In genomic region chr7:1738956-1739355, GRCh38 we compare ENCODE assay signal across 14 cellular contexts.
"Had no signal": no experiment of that assay in that cellular context is flagged by ENCODE, and none has a peak within 500 bp of the region (broad histone marks: within the 10 kb centered on the region; RNA-seq: fewer than 3 reads in every experiment).

No MANE protein-coding gene starts in this region.

- DNase-seq: activated CD4-positive, alpha-beta T cell treated with anti-CD3 and anti-CD28 coated beads, Interleukin-2, amount 10 ng/mL, durations not matched to agents 7 days and 5 days; activated CD4-positive, CD25-positive, alpha-beta regulatory T cell treated with anti-CD3 and anti-CD28 coated beads, Interleukin-2, amount 50 U/mL, for 72 hours; activated naive CD8-positive, alpha-beta T cell treated with anti-CD3 and anti-CD28 coated beads, Interleukin-2, amount 50 U/mL, for 24 hours; activated T-cell treated with anti-CD3 and anti-CD28 coated beads, Interleukin-2, amount 50 U/mL, for 1 hour; foreskin keratinocyte; nephron progenitor cell; occipital lobe; spleen; stimulated activated CD4-positive, alpha-beta T cell treated with anti-CD3 and anti-CD28 coated beads, Interleukin-4, amount 100 ng/mL, for 24 hours; stimulated activated naive CD8-positive, alpha-beta T cell treated with anti-CD3 and anti-CD28 coated beads, Interleukin-15, Interleukin-2, amounts not matched to agents 100 U/mL and 50 U/mL, for 24 hours; thyroid gland; upper lobe of right lung; WERI-Rb-1 had no signal

- H3K27ac Mint-ChIP-seq: activated naive CD8-positive, alpha-beta T cell treated with anti-CD3 and anti-CD28 coated beads, Interleukin-2, amount 50 U/mL, for 24 hours; memory B cell had no signal

- H3K9me3 Mint-ChIP-seq: activated CD4-positive, alpha-beta T cell treated with anti-CD3 and anti-CD28 coated beads, Interleukin-2, amount 10 ng/mL, durations not matched to agents 7 days and 5 days; activated naive CD8-positive, alpha-beta T cell treated with anti-CD3 and anti-CD28 coated beads, Interleukin-2, amount 50 U/mL, for 24 hours; memory B cell; nephron progenitor cell had no signal

- ATAC-seq: activated naive CD8-positive, alpha-beta T cell treated with anti-CD3 and anti-CD28 coated beads, Interleukin-2, amount 50 U/mL, for 24 hours; foreskin keratinocyte; stimulated activated naive CD8-positive, alpha-beta T cell treated with anti-CD3 and anti-CD28 coated beads, Interleukin-15, Interleukin-2, amounts not matched to agents 100 U/mL and 50 U/mL, for 24 hours; upper lobe of right lung had no signal

- H3K4me3 Mint-ChIP-seq: activated naive CD8-positive, alpha-beta T cell treated with anti-CD3 and anti-CD28 coated beads, Interleukin-2, amount 50 U/mL, for 24 hours; nephron progenitor cell had no signal

- H3K27me3 Mint-ChIP-seq: activated CD4-positive, alpha-beta T cell treated with anti-CD3 and anti-CD28 coated beads, Interleukin-2, amount 10 ng/mL, durations not matched to agents 7 days and 5 days; activated naive CD8-positive, alpha-beta T cell treated with anti-CD3 and anti-CD28 coated beads, Interleukin-2, amount 50 U/mL, for 24 hours had no signal

- H3K36me3 Mint-ChIP-seq: memory B cell had no signal
